1 cellular context compared by ENCODE assay signal in the genomic region with DNA sequence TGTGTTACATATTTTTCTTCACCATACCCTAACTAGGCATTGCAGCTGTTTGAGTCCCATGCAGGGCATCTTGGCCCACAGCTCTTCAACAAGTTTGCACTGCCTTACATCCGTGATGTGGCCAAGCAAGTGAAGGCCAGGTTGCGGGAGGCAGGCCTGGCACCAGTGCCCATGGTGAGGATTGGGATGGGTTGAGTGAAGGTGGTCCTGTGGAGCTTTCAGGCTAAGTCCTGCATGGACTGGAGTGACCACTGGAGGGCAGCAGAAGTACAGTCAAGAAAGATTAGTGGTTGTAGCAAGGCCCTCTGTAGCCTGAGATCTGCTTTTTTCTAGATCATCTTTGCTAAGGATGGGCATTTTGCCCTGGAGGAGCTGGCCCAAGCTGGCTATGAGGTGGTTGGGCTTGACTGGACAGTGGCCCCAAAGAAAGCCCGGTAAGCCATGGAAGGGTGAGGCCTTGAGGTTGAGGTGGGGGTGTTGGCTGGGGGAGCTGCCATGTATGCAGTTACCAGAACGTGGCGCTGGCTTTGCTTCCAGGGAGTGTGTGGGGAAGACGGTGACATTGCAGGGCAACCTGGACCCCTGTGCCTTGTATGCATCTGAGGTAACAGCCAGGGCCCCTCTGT.
TF ChIP-seq lines count a peak whose summit lies in the region.

No MANE protein-coding gene starts in this region.

TF ChIP-seq in K562, 482 proteins besides CTCF, POLR2A, EP300 and RAD21 (continued from another document and continues in another):
- TF ChIP-seq CUX1 (CRISPR knock-in tag; IDR thresholded peaks at IDR 0.05) (no peak), PREB (CRISPR knock-in tag; IDR thresholded peaks at IDR 0.05) (no peak), USF2 (CRISPR knock-in tag; IDR thresholded peaks at IDR 0.05) (no peak), ZFP30 (CRISPR knock-in tag; IDR thresholded peaks at IDR 0.05; ENCODE audit: borderline replicate concordance) (no peak), NFYB (IDR thresholded peaks at IDR 0.05; ENCODE audit: extremely low read depth, insufficient read length) (no peak), GTF2F1 (IDR thresholded peaks at IDR 0.05; ENCODE audit: low read depth, low read length) (no peak), NCOA6 (IDR thresholded peaks at IDR 0.05) (no peak), ZNF175 (CRISPR knock-in tag; IDR thresholded peaks at IDR 0.05; ENCODE audit: low read depth) (no peak), ZNF318 (IDR thresholded peaks at IDR 0.05; ENCODE audit: borderline replicate concordance in 1 of 2, low read depth in 1 of 2) (no peak), JUN (IDR thresholded peaks at IDR 0.05; ENCODE audit: borderline replicate concordance, low read depth, low read length) (peak; percentile 28; the same call in 1 of the 2 replicates), JUN (CRISPR knock-in tag; IDR thresholded peaks at IDR 0.05; ENCODE audit: borderline replicate concordance) (no peak), NFE2L1 (tag; IDR thresholded peaks at IDR 0.05; ENCODE audit: borderline replicate concordance, low read depth) (no peak), CXXC5 (CRISPR knock-in tag; IDR thresholded peaks at IDR 0.05) (no peak), SNRNP70 (optimal IDR thresholded peaks at IDR 0.05; ENCODE audit: low read depth, low read length) (no peak), ZNF79 (CRISPR knock-in tag; IDR thresholded peaks at IDR 0.05; ENCODE audit: low read depth) (no peak), ZNF507 (tag; conservative IDR thresholded peaks at IDR 0.05) (no peak), TBL1XR1 (IDR thresholded peaks at IDR 0.05; ENCODE audit: low read length in 2 of 2) (no peak), MAFK (IDR thresholded peaks at IDR 0.05; ENCODE audit: low read length) (no peak), FOXM1 (IDR thresholded peaks at IDR 0.05; ENCODE audit: low read depth) (no peak), FOXM1 (CRISPR knock-in tag; IDR thresholded peaks at IDR 0.05; ENCODE audit: low read depth) (no peak), TGIF2 (CRISPR knock-in tag; IDR thresholded peaks at IDR 0.05) (no peak), THRAP3 (IDR thresholded peaks at IDR 0.05; ENCODE audit: borderline replicate concordance) (no peak), CHD4 (IDR thresholded peaks at IDR 0.05; ENCODE audit: insufficient read depth, insufficient replicate concordance, low read depth, low read length, poor library complexity, severe bottlenecking) (no peak), CREB1 (IDR thresholded peaks at IDR 0.05) (no peak), CREB1 (CRISPR knock-in tag; IDR thresholded peaks at IDR 0.05) (0 out of 2 replicates have a peak, but pooled peaks have one; percentile 3), YBX1 (IDR thresholded peaks at IDR 0.05) (no peak), ZEB2 (IDR thresholded peaks at IDR 0.05) (peak; percentile 68; the same call in 1 of the 2 replicates), NFXL1 (CRISPR knock-in tag; IDR thresholded peaks at IDR 0.05) (no peak), MAFF (IDR thresholded peaks at IDR 0.05; ENCODE audit: low read length) (no peak), ZFP36 (IDR thresholded peaks at IDR 0.05; ENCODE audit: low read depth, low read length, partially characterized antibody) (no peak)
- TF ChIP-seq, protein P1, sequence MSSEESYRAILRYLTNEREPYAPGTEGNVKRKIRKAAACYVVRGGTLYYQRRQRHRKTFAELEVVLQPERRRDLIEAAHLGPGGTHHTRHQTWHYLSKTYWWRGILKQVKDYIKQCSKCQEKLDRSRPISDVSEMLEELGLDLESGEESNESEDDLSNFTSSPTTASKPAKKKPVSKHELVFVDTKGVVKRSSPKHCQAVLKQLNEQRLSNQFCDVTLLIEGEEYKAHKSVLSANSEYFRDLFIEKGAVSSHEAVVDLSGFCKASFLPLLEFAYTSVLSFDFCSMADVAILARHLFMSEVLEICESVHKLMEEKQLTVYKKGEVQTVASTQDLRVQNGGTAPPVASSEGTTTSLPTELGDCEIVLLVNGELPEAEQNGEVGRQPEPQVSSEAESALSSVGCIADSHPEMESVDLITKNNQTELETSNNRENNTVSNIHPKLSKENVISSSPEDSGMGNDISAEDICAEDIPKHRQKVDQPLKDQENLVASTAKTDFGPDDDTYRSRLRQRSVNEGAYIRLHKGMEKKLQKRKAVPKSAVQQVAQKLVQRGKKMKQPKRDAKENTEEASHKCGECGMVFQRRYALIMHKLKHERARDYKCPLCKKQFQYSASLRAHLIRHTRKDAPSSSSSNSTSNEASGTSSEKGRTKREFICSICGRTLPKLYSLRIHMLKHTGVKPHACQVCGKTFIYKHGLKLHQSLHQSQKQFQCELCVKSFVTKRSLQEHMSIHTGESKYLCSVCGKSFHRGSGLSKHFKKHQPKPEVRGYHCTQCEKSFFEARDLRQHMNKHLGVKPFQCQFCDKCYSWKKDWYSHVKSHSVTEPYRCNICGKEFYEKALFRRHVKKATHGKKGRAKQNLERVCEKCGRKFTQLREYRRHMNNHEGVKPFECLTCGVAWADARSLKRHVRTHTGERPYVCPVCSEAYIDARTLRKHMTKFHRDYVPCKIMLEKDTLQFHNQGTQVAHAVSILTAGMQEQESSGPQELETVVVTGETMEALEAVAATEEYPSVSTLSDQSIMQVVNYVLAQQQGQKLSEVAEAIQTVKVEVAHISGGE (CRISPR knock-in tag; IDR thresholded peaks at IDR 0.05), result no peak; a peak in 1 of 6 replicates
- TF ChIP-seq, protein P2, sequence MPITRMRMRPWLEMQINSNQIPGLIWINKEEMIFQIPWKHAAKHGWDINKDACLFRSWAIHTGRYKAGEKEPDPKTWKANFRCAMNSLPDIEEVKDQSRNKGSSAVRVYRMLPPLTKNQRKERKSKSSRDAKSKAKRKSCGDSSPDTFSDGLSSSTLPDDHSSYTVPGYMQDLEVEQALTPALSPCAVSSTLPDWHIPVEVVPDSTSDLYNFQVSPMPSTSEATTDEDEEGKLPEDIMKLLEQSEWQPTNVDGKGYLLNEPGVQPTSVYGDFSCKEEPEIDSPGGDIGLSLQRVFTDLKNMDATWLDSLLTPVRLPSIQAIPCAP (CRISPR knock-in tag; IDR thresholded peaks at IDR 0.05; ENCODE audit: borderline replicate concordance), result no peak
- TF ChIP-seq, protein P3, sequence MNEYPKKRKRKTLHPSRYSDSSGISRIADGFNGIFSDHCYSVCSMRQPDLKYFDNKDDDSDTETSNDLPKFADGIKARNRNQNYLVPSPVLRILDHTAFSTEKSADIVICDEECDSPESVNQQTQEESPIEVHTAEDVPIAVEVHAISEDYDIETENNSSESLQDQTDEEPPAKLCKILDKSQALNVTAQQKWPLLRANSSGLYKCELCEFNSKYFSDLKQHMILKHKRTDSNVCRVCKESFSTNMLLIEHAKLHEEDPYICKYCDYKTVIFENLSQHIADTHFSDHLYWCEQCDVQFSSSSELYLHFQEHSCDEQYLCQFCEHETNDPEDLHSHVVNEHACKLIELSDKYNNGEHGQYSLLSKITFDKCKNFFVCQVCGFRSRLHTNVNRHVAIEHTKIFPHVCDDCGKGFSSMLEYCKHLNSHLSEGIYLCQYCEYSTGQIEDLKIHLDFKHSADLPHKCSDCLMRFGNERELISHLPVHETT (CRISPR knock-in tag; conservative IDR thresholded peaks at IDR 0.05 in 1 of 2, IDR thresholded peaks at IDR 0.05 in 1 of 2), result no peak
